ENCODE assay signal across 8 cellular contexts in the genomic region with DNA sequence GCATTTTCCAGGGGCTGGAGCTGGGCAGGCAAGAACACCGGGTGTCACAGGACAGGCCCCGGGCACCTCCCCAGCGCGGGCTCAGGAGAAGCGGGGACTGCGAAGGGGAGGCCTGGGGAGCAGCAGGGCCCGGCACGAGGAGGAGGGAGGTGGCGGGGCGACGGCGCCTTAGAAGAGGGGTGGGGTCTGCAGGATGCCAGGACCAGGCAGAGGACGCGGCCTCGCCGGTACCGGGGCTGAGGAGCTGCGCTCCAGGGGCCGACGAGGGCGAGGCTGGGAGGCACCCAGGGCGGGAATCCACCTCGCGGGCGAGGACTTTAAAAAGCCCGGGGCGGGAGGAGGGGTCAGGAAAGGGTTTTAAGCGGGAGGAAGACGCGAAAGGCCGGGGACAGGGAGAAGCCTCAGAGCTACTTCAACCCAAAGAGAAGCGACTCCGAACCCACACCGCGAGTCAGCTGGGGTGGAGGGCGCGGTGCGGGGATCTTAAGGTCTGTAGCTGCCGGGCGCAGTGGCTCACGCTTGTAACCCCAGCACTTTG. TPM values are rescaled to one million over a fixed set of nuclear protein-coding genes. Genes with fewer than 3 reads are reported as not detected.
DNase-seq lines count a peak whose midpoint lies in the region; ATAC-seq and TF ChIP-seq lines count a peak whose summit lies in the region.

No MANE protein-coding gene starts in this region.

- WGBS in iPS DF 6.9 (ENCODE audit: insufficient coverage, insufficient read length), result no CpG with 5 or more reads among the region's 41 CpGs

- TF ChIP-seq CTCF in Peyer's patch (IDR thresholded peaks at IDR 0.05), result no peak
- TF ChIP-seq CTCF in ascending aorta (IDR thresholded peaks at IDR 0.05), result no peak
- TF ChIP-seq CTCF in retinal pigment epithelial cell (conservative IDR thresholded peaks at IDR 0.05; ENCODE audit: low read depth, low read length), result no peak

- H3K27me3 ChIP-seq in Peyer's patch (no peaks in the 10 kb centered on the region), ascending aorta (no peaks in the 10 kb centered on the region), iPS DF 6.9 (ENCODE audit: control insufficient read depth, insufficient read depth, low read length) (no peaks in the 10 kb centered on the region)

- ATAC-seq in HG02571 (IDR thresholded peaks at IDR 0.05; ENCODE audit: unreplicated experiment), result no peak

- peak overlapping the region; percentile 11 to 70 (median 56) for H3K27ac ChIP-seq in Peyer's patch
- peak overlapping the region; percentile 78 to 82 for H3K27ac ChIP-seq in ascending aorta
- no peak overlapping the region for H3K27ac ChIP-seq in iPS DF 6.9 (ENCODE audit: low read length)

- intact Hi-C loops in ascending aorta (cut with DNase I), result loop anchor here (2.0 to 5.0 kb wide), 3 partner anchors 25 to 709 kb away; partner anchors contain the start of genes MYADM and ZNF415

- H3K36me3 ChIP-seq in Peyer's patch, result peaks cover 0 to under 1% (median 0%) of the 10 kb centered on the region in 3 donors
- peaks cover 12 to 28% of the 10 kb centered on the region in 2 donors for H3K36me3 ChIP-seq in ascending aorta
- no peaks in the 10 kb centered on the region for H3K36me3 ChIP-seq in iPS DF 6.9 (ENCODE audit: control insufficient read depth, insufficient read depth, low read length)

- TF ChIP-seq POLR2A in Peyer's patch (IDR thresholded peaks at IDR 0.05), result no peak

- DNase-seq in ELF-1 (ENCODE audit: low read depth, low spot score), result peak; percentile 71
- peak; percentile 20 to 59 (median 53) for DNase-seq in Peyer's patch
- peak in 1 of 2 donors; percentile 65 for DNase-seq in ascending aorta (ENCODE audit: low spot score in 2 of 2)
- DNase-seq in iPS DF 6.9 (ENCODE audit: low read depth, low spot score), result no peak
- peak; percentile 2 for DNase-seq in retinal pigment epithelial cell (ENCODE audit: low read depth)
- DNase-seq in 8988T, result no peak
- no peak for DNase-seq in amniotic stem cell (lab: John Stamatoyannopoulos, UW)

- peaks cover 0 to 12% (median 0%) of the 10 kb centered on the region in 4 donors for H3K4me1 ChIP-seq in Peyer's patch
- no peaks in the 10 kb centered on the region for H3K4me1 ChIP-seq in ascending aorta
- H3K4me1 ChIP-seq in iPS DF 6.9 (ENCODE audit: control insufficient read depth, insufficient read depth, low read length), result no peaks in the 10 kb centered on the region

- H3K9me3 ChIP-seq in Peyer's patch (peaks cover 0 to 21% (median 5%) of the 10 kb centered on the region in 4 donors), ascending aorta (peaks cover 0 to 49% of the 10 kb centered on the region in 2 donors), iPS DF 6.9 (ENCODE audit: control insufficient read depth, insufficient read depth, low read length) (no peaks in the 10 kb centered on the region)

- H3K4me3 ChIP-seq in Peyer's patch (peak overlapping the region; percentile 47 to 82 (median 62)), ascending aorta (peak overlapping the region; percentile 78 to 86), iPS DF 6.9 (ENCODE audit: low read length) (peak overlapping the region; percentile 48; the same call in 1 of the 2 replicates), retinal pigment epithelial cell (ENCODE audit: low read length) (peak overlapping the region; percentile 72)

RNA-seq across cellular contexts. Expression of gene ZNF347, which starts 0.7 kb away (rescaled TPM):
- total RNA-seq in Peyer's patch (10 to 100 TPM; 12.7 to 21.5 (median 16.1) TPM), ascending aorta (18.7 TPM)

RNA-seq across cellular contexts. Expression of gene ZNF415, which starts 25.5 kb away (rescaled TPM):
- total RNA-seq in Peyer's patch, result 1 to 10 TPM; 1.2 to 9.9 (median 2.6) TPM
- total RNA-seq in ascending aorta, result 1.3 TPM

RNA-seq across cellular contexts. Expression of gene ZNF665, which starts 35.0 kb away (rescaled TPM):
- total RNA-seq in Peyer's patch, result 1 to 10 TPM in 3 of 4 donors, not detected in 1; 1.4 to 6.0 (median 5.8) TPM
- total RNA-seq in ascending aorta, result not detected

RNA-seq across cellular contexts. Expression of gene ZNF160, which starts 55.0 kb away (rescaled TPM):
- total RNA-seq in Peyer's patch, result 10 to 100 TPM; 37.3 to 93.2 (median 64.7) TPM
- total RNA-seq in ascending aorta, result 124 TPM

Comparison
In these comparisons a context has a peak if more than half of its experiments do, and no peak if none do; other contexts are left out.
1. DNase-seq: peak in ELF-1 (single experiment), Peyer's patch (3 of 3) and retinal pigment epithelial cell (single experiment); none in iPS DF 6.9 (single experiment), 8988T (single experiment) and amniotic stem cell (single experiment).
2. Peak in every context shown above with its lines, with median percentiles within 50 percentile points of each other: H3K4me3 ChIP-seq.